19 cellular contexts compared by ENCODE assay signal in the genomic region with DNA sequence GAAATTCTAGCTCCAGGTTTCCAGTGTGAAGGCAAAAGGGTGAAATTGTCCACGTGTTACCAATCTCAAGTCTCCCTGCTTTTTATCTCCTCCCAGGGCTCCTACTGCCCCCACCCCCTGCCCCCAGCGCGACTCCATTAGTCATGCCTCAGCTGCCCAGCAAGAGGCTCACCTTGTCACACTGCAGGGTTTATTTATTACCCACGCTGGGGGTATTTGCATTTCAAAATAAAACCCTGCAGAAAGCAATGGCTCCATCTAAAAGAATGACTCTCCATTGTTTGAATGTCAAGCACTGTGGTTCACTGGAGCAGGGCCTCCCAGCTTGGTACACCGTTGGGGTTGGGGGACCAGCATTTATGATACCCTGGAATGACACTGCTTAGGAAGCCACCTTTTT. TPM values are rescaled to one million over a fixed set of nuclear protein-coding genes. Genes with fewer than 3 reads are reported as not detected.
DNase-seq lines count a peak whose midpoint lies in the region; ATAC-seq and TF ChIP-seq lines count a peak whose summit lies in the region.
"Had no signal": no experiment of that assay in that cellular context is flagged by ENCODE, and none has a peak within 500 bp of the region (broad histone marks: within the 10 kb centered on the region; RNA-seq: fewer than 3 reads in every experiment).

No MANE protein-coding gene starts in this region.

- H3K4me3 ChIP-seq in HEK293 (ENCODE audit: low read depth, low read length), result no peak overlapping the region
- H3K4me3 ChIP-seq in PC-3 (ENCODE audit: low read length), result no peak overlapping the region
- H3K4me3 ChIP-seq in neural progenitor cell, result no peak overlapping the region
- no peak overlapping the region for H3K4me3 ChIP-seq in psoas muscle
- H3K4me3 ChIP-seq: heart right ventricle, skin epidermis had no signal

- no peaks in the 10 kb centered on the region for H3K9me2 ChIP-seq in PC-3 (replicated peaks; ENCODE audit: low read length)

- H3K27me3 ChIP-seq in PC-3 (ENCODE audit: low read length) (peaks cover 53% of the 10 kb centered on the region), neural progenitor cell (peaks cover 50% of the 10 kb centered on the region), psoas muscle (ENCODE audit: insufficient read depth in 3 of 3, low read length in 2 of 3) (peaks cover 0 to 49% (median 3%) of the 10 kb centered on the region in 3 donors)

- H3K27ac Mint-ChIP-seq in neural progenitor cell, result no peak overlapping the region

- H3K79me2 ChIP-seq in PC-3 (ENCODE audit: low read length), result no peaks in the 10 kb centered on the region
- H3K79me2 ChIP-seq in neural progenitor cell (ENCODE audit: low read depth), result no peaks in the 10 kb centered on the region
- H3K79me2 ChIP-seq: parathyroid adenoma had no signal

- TF ChIP-seq CTCF in HEK293 (tag by site-specific recombination; IDR thresholded peaks at IDR 0.05) (no peak), PC-3 (conservative IDR thresholded peaks at IDR 0.05; ENCODE audit: low read depth, low read length) (no peak), neural progenitor cell (IDR thresholded peaks at IDR 0.05) (no peak), psoas muscle (IDR thresholded peaks at IDR 0.05) (no peak)

- no peaks in the 10 kb centered on the region for H3K9me3 ChIP-seq in HEK293 (ENCODE audit: control insufficient read depth, insufficient read depth, low read depth, low read length)
- no peaks in the 10 kb centered on the region for H3K9me3 ChIP-seq in PC-3 (ENCODE audit: low read length)
- no peaks in the 10 kb centered on the region for H3K9me3 ChIP-seq in neural progenitor cell (ENCODE audit: low read depth)
- H3K9me3 ChIP-seq in psoas muscle, result no peaks in the 10 kb centered on the region
- H3K9me3 ChIP-seq: heart right ventricle had no signal

- 7 to 9% (median 8%) methylated on average over 5 of the region's 5 CpGs for WGBS in psoas muscle, 3 donors

- peak; percentile 14 for DNase-seq in NCI-H146 treated with DMSO at 0.1 percent for 48 hours (lab: John Stamatoyannopoulos, UW; ENCODE audit: unreplicated experiment)
- DNase-seq in PC-3, result peak; percentile 6
- no peak for DNase-seq in neural progenitor cell (ENCODE audit: low spot score)
- DNase-seq in psoas muscle, result no peak
- DNase-seq in NCI-H226, result no peak
- DNase-seq in activated CD4-positive, CD25-positive, alpha-beta regulatory T cell treated with anti-CD3 and anti-CD28 coated beads, Interleukin-2, amount 50 U/mL, for 72 hours, result no peak
- DNase-seq: activated CD4-positive, alpha-beta T cell treated with anti-CD3 and anti-CD28 coated beads for 4 hours; AML-193; HCEC 1CT; heart right ventricle; islet precursor cell; mammary epithelial cell; stimulated activated naive CD8-positive, alpha-beta T cell treated with anti-CD3 and anti-CD28 coated beads, Interleukin-15, Interleukin-2, amounts not matched to agents 100 U/mL and 50 U/mL, for 24 hours; trophoblast cell had no signal

- H3K36me3 Mint-ChIP-seq in neural progenitor cell, result no peaks in the 10 kb centered on the region

- H3K9ac ChIP-seq in PC-3 (ENCODE audit: low read length) (no peak overlapping the region), neural progenitor cell (no peak overlapping the region)
- H3K9ac ChIP-seq: parathyroid adenoma had no signal

- POLR2A ChIA-PET in HEK293 (lab: Yijun Ruan, JAX) (interaction anchor here (0.7 to 3.3 kb wide), 2 partner anchors 10 to 12 kb away, joined by 8 to 31 read pairs; partner anchors contain the start of gene POP4), PC-3 (lab: Charles Lee; ENCODE audit: unreplicated experiment) (no interaction called here)

- H3K9me3 Mint-ChIP-seq in neural progenitor cell, result no peaks in the 10 kb centered on the region

- H3K27ac ChIP-seq in HEK293 (ENCODE audit: extremely low read depth, low read depth, low read length) (peak overlapping the region; percentile 37; the same call in 1 of the 2 replicates), PC-3 (ENCODE audit: low read length) (no peak overlapping the region), neural progenitor cell (no peak overlapping the region), psoas muscle (no peak overlapping the region)
- H3K27ac ChIP-seq: heart right ventricle, HL-60, parathyroid adenoma, RWPE1, skin epidermis had no signal

- CTCF ChIA-PET in HEK293 (lab: Yijun Ruan, JAX) (interaction anchor here (0.6 to 4.9 kb wide), 17 partner anchors 7 to 892 kb away, joined by 3 to 24 read pairs (median 6); partner anchors contain the start of gene POP4), PC-3 (lab: Charles Lee) (interaction anchor here (1.6 kb wide), 1 partner anchor 128 kb away, joined by 8 read pairs; no protein-coding TSS in a partner anchor)

- H4K20me1 ChIP-seq in PC-3 (ENCODE audit: low read length) (no peaks in the 10 kb centered on the region), neural progenitor cell (ENCODE audit: low read depth) (no peaks in the 10 kb centered on the region)

- intact Hi-C loops in PC-3 (cut with micrococcal nuclease), result loop anchor here (5.0 kb wide), 2 partner anchors 129 to 1129 kb away; no protein-coding TSS in a partner anchor
- intact Hi-C loops in psoas muscle (cut with DNase I), result no loop called here

- H3K36me3 ChIP-seq in HEK293 (ENCODE audit: control insufficient read depth in 2 of 2, insufficient read depth in 1 of 2, low read length in 2 of 2), result no peaks in the 10 kb centered on the region
- no peaks in the 10 kb centered on the region for H3K36me3 ChIP-seq in PC-3 (ENCODE audit: low read depth, low read length)
- no peaks in the 10 kb centered on the region for H3K36me3 ChIP-seq in neural progenitor cell
- no peaks in the 10 kb centered on the region for H3K36me3 ChIP-seq in psoas muscle (ENCODE audit: insufficient read depth in 1 of 2, low read depth in 1 of 2)
- H3K36me3 ChIP-seq: heart right ventricle had no signal

- H3F3A ChIP-seq in PC-3 (ENCODE audit: low read length, unreplicated experiment), result no peaks in the 10 kb centered on the region
- peaks cover 5% of the 10 kb centered on the region for H3F3A ChIP-seq in neural progenitor cell (ENCODE audit: low read depth)

- H3K4me1 ChIP-seq in HEK293 (ENCODE audit: control insufficient read depth, insufficient read depth, low read length) (peaks cover 21% of the 10 kb centered on the region), PC-3 (ENCODE audit: insufficient read depth, low read length) (no peaks in the 10 kb centered on the region), neural progenitor cell (peaks cover 12% of the 10 kb centered on the region), psoas muscle (no peaks in the 10 kb centered on the region)
- H3K4me1 ChIP-seq: heart right ventricle, parathyroid adenoma had no signal

- H3K4me2 ChIP-seq in PC-3 (ENCODE audit: low read length) (no peak overlapping the region), neural progenitor cell (peak overlapping the region; percentile 49)

- peaks cover 20% of the 10 kb centered on the region for H3K27me3 Mint-ChIP-seq in neural progenitor cell (ENCODE audit: insufficient read depth, low read depth)

- H2AFZ ChIP-seq in PC-3 (ENCODE audit: low read length) (no peak overlapping the region), neural progenitor cell (replicated peaks) (no peak overlapping the region)
- H2AFZ ChIP-seq: parathyroid adenoma had no signal

- H3K4me1 Mint-ChIP-seq in neural progenitor cell, result peaks cover 17% of the 10 kb centered on the region

- ATAC-seq in PC-3 (no peak), psoas muscle (no peak)
- ATAC-seq: heart right ventricle; stimulated activated naive CD8-positive, alpha-beta T cell treated with anti-CD3 and anti-CD28 coated beads, Interleukin-15, Interleukin-2, amounts not matched to agents 100 U/mL and 50 U/mL, for 24 hours had no signal

- no peak overlapping the region for H3K4me3 Mint-ChIP-seq in neural progenitor cell

- BruUV-seq in PC-3 (replicated peaks; lab: Mats Ljungman, UMichigan), result no TSS peak

TF ChIP-seq in HEK293, 187 proteins besides CTCF, POLR2A, EP300 and RAD21 (continues in another document):
- TF ChIP-seq ZNF311 (tag by site-specific recombination; IDR thresholded peaks at IDR 0.05; ENCODE audit: borderline replicate concordance) (no peak), YY1 (tag by site-specific recombination; IDR thresholded peaks at IDR 0.05) (peak; percentile 54; the same call in 1 of the 2 replicates), ZNF658 (tag by site-specific recombination; IDR thresholded peaks at IDR 0.05) (no peak), TRIM28 (IDR thresholded peaks at IDR 0.05; ENCODE audit: borderline replicate concordance, low read length) (no peak), ZNF544 (tag by site-specific recombination; IDR thresholded peaks at IDR 0.05) (no peak), YY2 (tag by site-specific recombination; IDR thresholded peaks at IDR 0.05) (no peak), ZNF629 (tag by site-specific recombination; IDR thresholded peaks at IDR 0.05) (peak; percentile 68), MYNN (tag by site-specific recombination; IDR thresholded peaks at IDR 0.05; ENCODE audit: borderline replicate concordance) (peak; percentile 98), ZNF24 (tag by site-specific recombination; IDR thresholded peaks at IDR 0.05) (peak; percentile 71; the same call in 1 of the 2 replicates), ZSCAN23 (tag by site-specific recombination; IDR thresholded peaks at IDR 0.05) (no peak), KLF1 (tag by site-specific recombination; IDR thresholded peaks at IDR 0.05) (no peak), ZNF292 (tag by site-specific recombination; IDR thresholded peaks at IDR 0.05; ENCODE audit: borderline replicate concordance, low read depth) (no peak)

RNA-seq across cellular contexts. Expression of gene POP4, which starts 10.0 kb away (rescaled TPM):
- 99.7 and 115 TPM in 2 replicates for total RNA-seq in PC-3 (2014; rRNA removed)
- total RNA-seq in neural progenitor cell (ENCODE audit: low replicate concordance), result 41.0 and 77.8 TPM in 2 replicates
- 10 to 100 TPM; 45.3 to 70.3 (median 47.9) TPM for total RNA-seq in psoas muscle
- polyA plus RNA-seq in psoas muscle, result 100 to 1,000 TPM in 1 of 3 donors, 10 to 100 TPM in 2; 63.9 to 144 (median 97.3) TPM

Comparison
In these comparisons a context has a peak if more than half of its experiments do, and no peak if none do; other contexts are left out.
1. DNase-seq: peak in NCI-H146 treated with DMSO at 0.1 percent for 48 hours (single experiment) and PC-3 (single experiment); none in neural progenitor cell (single experiment), psoas muscle (0 of 2), NCI-H226 (single experiment) and activated CD4-positive, CD25-positive, alpha-beta regulatory T cell treated with anti-CD3 and anti-CD28 coated beads, Interleukin-2, amount 50 U/mL, for 72 hours (single experiment).